36 cellular contexts compared by ENCODE assay signal in the genomic region with DNA sequence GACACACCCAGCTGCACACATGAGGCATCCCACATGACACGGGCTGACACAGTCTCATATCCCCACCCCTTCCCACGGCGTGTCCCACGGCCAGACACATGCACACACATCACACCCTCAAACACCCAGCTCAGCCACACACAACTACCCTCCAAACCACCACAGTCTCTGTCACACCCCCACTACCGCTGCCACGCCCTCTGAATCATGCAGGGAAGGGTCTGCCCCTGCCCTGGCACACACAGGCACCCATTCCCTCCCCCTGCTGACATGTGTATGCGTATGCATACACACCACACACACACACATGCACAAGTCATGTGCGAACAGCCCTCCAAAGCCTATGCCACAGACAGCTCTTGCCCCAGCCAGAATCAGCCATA. TPM values are rescaled to one million over a fixed set of nuclear protein-coding genes. Genes with fewer than 3 reads are reported as not detected.
DNase-seq lines count a peak whose midpoint lies in the region; ATAC-seq, FAIRE-seq and TF ChIP-seq lines count a peak whose summit lies in the region.
"Had no signal": no experiment of that assay in that cellular context is flagged by ENCODE, and none has a peak within 500 bp of the region (broad histone marks: within the 10 kb centered on the region; RNA-seq: fewer than 3 reads in every experiment).

No MANE protein-coding gene starts in this region.

- no peaks in the 10 kb centered on the region for H3K79me2 ChIP-seq in astrocyte (ENCODE audit: insufficient read depth, low read length)

- H4K91ac ChIP-seq in neuronal stem cell (ENCODE audit: low read depth, low read length, poor library complexity): no peak overlapping the region

- no peaks in the 10 kb centered on the region for H3K9me3 ChIP-seq in astrocyte (ENCODE audit: insufficient read depth, low read depth, low read length)
- peaks cover 0 to 2% of the 10 kb centered on the region in 2 donors for H3K9me3 ChIP-seq in neuronal stem cell (replicated peaks in 1 of 2; ENCODE audit: control insufficient read depth in 2 of 2, insufficient read depth in 1 of 2, low read depth in 1 of 2, low read length in 2 of 2)
- H3K9me3 ChIP-seq: A549, left ventricle myocardium inferior, uterus had no signal

- no peaks in the 10 kb centered on the region for H3K79me1 ChIP-seq in neuronal stem cell (ENCODE audit: low read depth, low read length)

- no peak overlapping the region for H3K9ac ChIP-seq in astrocyte (ENCODE audit: low read length)
- peak overlapping the region; percentile 66 for H3K9ac ChIP-seq in neuronal stem cell (ENCODE audit: low read depth, low read length, poor library complexity)

- peak overlapping the region; percentile 61 for H2BK15ac ChIP-seq in neuronal stem cell (ENCODE audit: low read length)

- H3K4me3 Mint-ChIP-seq in astrocyte (ENCODE audit: unreplicated experiment) (peak overlapping the region; percentile 40), glutamatergic neuron (ENCODE audit: unreplicated experiment) (peak overlapping the region; percentile 36)
- H3K4me3 Mint-ChIP-seq in activated naive CD8-positive, alpha-beta T cell treated with anti-CD3 and anti-CD28 coated beads, Interleukin-2, amount 50 U/mL, for 24 hours: no peak overlapping the region
- H3K4me3 Mint-ChIP-seq: activated CD8-positive, alpha-beta T cell treated with anti-CD3 and anti-CD28 coated beads, Interleukin-2, amount 10 ng/mL, durations not matched to agents 7 days and 5 days; activated naive CD4-positive, alpha-beta T cell treated with anti-CD3 and anti-CD28 coated beads, Interleukin-2, amount 10 ng/mL, durations not matched to agents 7 days and 5 days; activated T-helper 17 cell treated with anti-CD3 and anti-CD28 coated beads, Interleukin-2, amount 50 U/mL, for 72 hours; CD4-positive, CD25-positive, alpha-beta regulatory T cell; H9 had no signal

- H3K4me2 ChIP-seq in astrocyte (ENCODE audit: low read length) (no peak overlapping the region), neuronal stem cell (ENCODE audit: insufficient read depth, low read length, poor library complexity, severe bottlenecking) (no peak overlapping the region)
- H3K4me2 ChIP-seq: A549, smooth muscle cell had no signal

- H2AFZ ChIP-seq in astrocyte (ENCODE audit: low read depth, low read length) (no peak overlapping the region), neuronal stem cell (ENCODE audit: low read length) (no peak overlapping the region)

- H3K27ac ChIP-seq in astrocyte (ENCODE audit: low read depth, low read length) (no peak overlapping the region), neuronal stem cell (replicated peaks; ENCODE audit: low read length) (no peak overlapping the region)
- H3K27ac ChIP-seq: left ventricle myocardium inferior, uterus had no signal

- H3K27me3 Mint-ChIP-seq in astrocyte (ENCODE audit: low read depth, unreplicated experiment) (peaks cover 33% of the 10 kb centered on the region), glutamatergic neuron (ENCODE audit: unreplicated experiment) (peaks cover 17% of the 10 kb centered on the region)
- no peaks in the 10 kb centered on the region for H3K27me3 Mint-ChIP-seq in activated naive CD8-positive, alpha-beta T cell treated with anti-CD3 and anti-CD28 coated beads, Interleukin-2, amount 50 U/mL, for 24 hours
- H3K27me3 Mint-ChIP-seq: activated T-helper 17 cell treated with anti-CD3 and anti-CD28 coated beads, Interleukin-2, amount 50 U/mL, for 72 hours; CD4-positive, CD25-positive, alpha-beta regulatory T cell had no signal

- H2AK5ac ChIP-seq in neuronal stem cell (ENCODE audit: low read depth, low read length): peak overlapping the region; percentile 61

- H2BK5ac ChIP-seq in neuronal stem cell (ENCODE audit: low read length): no peak overlapping the region

- H2BK120ac ChIP-seq in neuronal stem cell (ENCODE audit: low read depth, low read length): no peak overlapping the region

- no peak for TF ChIP-seq CTCF in astrocyte (IDR thresholded peaks at IDR 0.05; ENCODE audit: insufficient read depth, low read depth, low read length)
- no peak for TF ChIP-seq CTCF in glutamatergic neuron (IDR thresholded peaks at IDR 0.05; ENCODE audit: partially characterized antibody, unreplicated experiment)

- H3K27me3 ChIP-seq in astrocyte (ENCODE audit: insufficient read depth, low read length): no peaks in the 10 kb centered on the region
- peaks cover 0 to 49% (median 0%) of the 10 kb centered on the region in 3 experiments for H3K27me3 ChIP-seq in neuronal stem cell (ENCODE audit: control insufficient read depth in 3 of 3, insufficient read depth in 3 of 3, low read depth in 1 of 3, low read length in 3 of 3)
- H3K27me3 ChIP-seq: uterus had no signal

- H3K9me3 Mint-ChIP-seq in astrocyte (ENCODE audit: unreplicated experiment) (no peaks in the 10 kb centered on the region), glutamatergic neuron (ENCODE audit: unreplicated experiment) (peaks cover 13% of the 10 kb centered on the region)
- no peaks in the 10 kb centered on the region for H3K9me3 Mint-ChIP-seq in activated naive CD8-positive, alpha-beta T cell treated with anti-CD3 and anti-CD28 coated beads, Interleukin-2, amount 50 U/mL, for 24 hours
- H3K9me3 Mint-ChIP-seq: activated naive CD4-positive, alpha-beta T cell treated with anti-CD3 and anti-CD28 coated beads, Interleukin-2, amount 10 ng/mL, durations not matched to agents 7 days and 5 days; activated T-helper 17 cell treated with anti-CD3 and anti-CD28 coated beads, Interleukin-2, amount 50 U/mL, for 72 hours; CD4-positive, CD25-positive, alpha-beta regulatory T cell; H9 had no signal

- no peak for FAIRE-seq in astrocyte (lab: Jason Lieb, UNC)
- FAIRE-seq: A549, D721Med, endothelial cell of umbilical vein, GM12878, keratinocyte had no signal

- H3K36me3 Mint-ChIP-seq in astrocyte (ENCODE audit: low read depth, unreplicated experiment): no peaks in the 10 kb centered on the region
- no peaks in the 10 kb centered on the region for H3K36me3 Mint-ChIP-seq in glutamatergic neuron (ENCODE audit: unreplicated experiment)
- H3K36me3 Mint-ChIP-seq in activated naive CD8-positive, alpha-beta T cell treated with anti-CD3 and anti-CD28 coated beads, Interleukin-2, amount 50 U/mL, for 24 hours (ENCODE audit: low read depth): no peaks in the 10 kb centered on the region
- H3K36me3 Mint-ChIP-seq: activated naive CD4-positive, alpha-beta T cell treated with anti-CD3 and anti-CD28 coated beads, Interleukin-2, amount 10 ng/mL, durations not matched to agents 7 days and 5 days; CD4-positive, CD25-positive, alpha-beta regulatory T cell had no signal

- H3K4me3 ChIP-seq in astrocyte (ENCODE audit: insufficient read depth, low read depth, low read length): no peak overlapping the region
- H3K4me3 ChIP-seq in neuronal stem cell (ENCODE audit: low read length in 2 of 2): peak overlapping the region in 1 of 2 donors; percentile 48
- H3K4me3 ChIP-seq: A549, GM12878, left ventricle myocardium inferior, smooth muscle cell, uterus had no signal

- no peak overlapping the region for H3K4ac ChIP-seq in neuronal stem cell (ENCODE audit: low read length)

- no peak overlapping the region for H4K8ac ChIP-seq in neuronal stem cell (ENCODE audit: low read depth, low read length)

- H2BK12ac ChIP-seq in neuronal stem cell (ENCODE audit: low read length): no peak overlapping the region

- H4K20me1 ChIP-seq in astrocyte (ENCODE audit: insufficient read depth, low read length): no peaks in the 10 kb centered on the region

- H3K36me3 ChIP-seq in astrocyte (ENCODE audit: insufficient read depth, low read length): no peaks in the 10 kb centered on the region
- H3K36me3 ChIP-seq in neuronal stem cell (replicated peaks in 1 of 2; ENCODE audit: control insufficient read depth in 2 of 2, insufficient read depth in 2 of 2, low read length in 2 of 2): no peaks in the 10 kb centered on the region
- H3K36me3 ChIP-seq: left ventricle myocardium inferior, uterus had no signal

- no peak overlapping the region for H3K14ac ChIP-seq in neuronal stem cell (ENCODE audit: low read length)

- no CpG with 5 or more reads among the region's 8 CpGs for WGBS in neuronal stem cell (ENCODE audit: extremely low coverage in 2 of 2, insufficient read length in 2 of 2, insufficient replicate concordance in 1 of 2), 2 donors

- peak overlapping the region; percentile 37 for H3K23ac ChIP-seq in neuronal stem cell (ENCODE audit: low read depth, low read length, poor library complexity)

- DNase-seq in ELR (ENCODE audit: low read depth): peak; percentile 14
- no peak for DNase-seq in astrocyte (ENCODE audit: low read depth)
- no peak for DNase-seq in glutamatergic neuron
- DNase-seq in neuronal stem cell (ENCODE audit: low spot score): no peak
- DNase-seq in hippocampal formation (lab: John Stamatoyannopoulos, UW): no peak
- DNase-seq in activated naive CD8-positive, alpha-beta T cell treated with anti-CD3 and anti-CD28 coated beads, Interleukin-2, amount 50 U/mL, for 24 hours: no peak
- no peak for DNase-seq in T-helper 9 cell
- DNase-seq: activated CD8-positive, alpha-beta T cell treated with anti-CD3 and anti-CD28 coated beads, Interleukin-2, amount 10 ng/mL, durations not matched to agents 7 days and 5 days; activated naive CD4-positive, alpha-beta T cell treated with anti-CD3 and anti-CD28 coated beads, Interleukin-2, amount 10 ng/mL, durations not matched to agents 7 days and 5 days; CD4-positive, CD25-positive, alpha-beta regulatory T cell; H9; head of caudate nucleus; left ventricle myocardium inferior; mesendoderm; MV-4-11; NCI-H1436; NCI-H2081 treated with DMSO at 0.1 percent for 48 hours; NCI-H226; NCI-H526 treated with DMSO at 0.1 percent for 48 hours; SHP77; stimulated activated naive CD8-positive, alpha-beta T cell treated with anti-CD3 and anti-CD28 coated beads, Interleukin-15, Interleukin-2, amounts not matched to agents 100 U/mL and 50 U/mL, for 24 hours; T-helper 2 cell; uterus had no signal

- H3K27ac Mint-ChIP-seq in astrocyte (ENCODE audit: unreplicated experiment): no peak overlapping the region
- H3K27ac Mint-ChIP-seq in glutamatergic neuron (ENCODE audit: unreplicated experiment): peak overlapping the region; percentile 79
- no peak overlapping the region for H3K27ac Mint-ChIP-seq in activated naive CD8-positive, alpha-beta T cell treated with anti-CD3 and anti-CD28 coated beads, Interleukin-2, amount 50 U/mL, for 24 hours
- H3K27ac Mint-ChIP-seq: activated CD8-positive, alpha-beta T cell treated with anti-CD3 and anti-CD28 coated beads, Interleukin-2, amount 10 ng/mL, durations not matched to agents 7 days and 5 days; activated naive CD4-positive, alpha-beta T cell treated with anti-CD3 and anti-CD28 coated beads, Interleukin-2, amount 10 ng/mL, durations not matched to agents 7 days and 5 days; activated T-helper 17 cell treated with anti-CD3 and anti-CD28 coated beads, Interleukin-2, amount 50 U/mL, for 72 hours had no signal

- peak overlapping the region; percentile 2 for H3K18ac ChIP-seq in neuronal stem cell (ENCODE audit: low read length)

- peaks cover 16% of the 10 kb centered on the region for H3K4me1 Mint-ChIP-seq in astrocyte (ENCODE audit: low read depth, unreplicated experiment)
- peaks cover 39% of the 10 kb centered on the region for H3K4me1 Mint-ChIP-seq in glutamatergic neuron (ENCODE audit: low read depth, unreplicated experiment)
- H3K4me1 Mint-ChIP-seq in activated naive CD8-positive, alpha-beta T cell treated with anti-CD3 and anti-CD28 coated beads, Interleukin-2, amount 50 U/mL, for 24 hours: no peaks in the 10 kb centered on the region
- H3K4me1 Mint-ChIP-seq: activated naive CD4-positive, alpha-beta T cell treated with anti-CD3 and anti-CD28 coated beads, Interleukin-2, amount 10 ng/mL, durations not matched to agents 7 days and 5 days; activated T-helper 17 cell treated with anti-CD3 and anti-CD28 coated beads, Interleukin-2, amount 50 U/mL, for 72 hours had no signal

- H3K4me1 ChIP-seq in astrocyte (ENCODE audit: insufficient read depth, low read length) (no peaks in the 10 kb centered on the region), neuronal stem cell (ENCODE audit: control insufficient read depth in 2 of 2, insufficient read depth in 1 of 2, low read depth in 1 of 2, low read length in 2 of 2) (peaks cover 0 to 18% of the 10 kb centered on the region in 2 donors)
- H3K4me1 ChIP-seq: uterus had no signal

- ATAC-seq in GM19463 (IDR thresholded peaks at IDR 0.05; ENCODE audit: unreplicated experiment): no peak
- ATAC-seq in activated naive CD8-positive, alpha-beta T cell treated with anti-CD3 and anti-CD28 coated beads, Interleukin-2, amount 50 U/mL, for 24 hours: no peak
- ATAC-seq: A549; activated CD8-positive, alpha-beta T cell treated with anti-CD3 and anti-CD28 coated beads, Interleukin-2, amount 10 ng/mL, durations not matched to agents 7 days and 5 days; activated T-helper 17 cell treated with anti-CD3 and anti-CD28 coated beads, Interleukin-2, amount 50 U/mL, for 72 hours; GM12878; Panc1; stimulated activated naive CD8-positive, alpha-beta T cell treated with anti-CD3 and anti-CD28 coated beads, Interleukin-15, Interleukin-2, amounts not matched to agents 100 U/mL and 50 U/mL, for 24 hours had no signal

RNA-seq across cellular contexts. Expression of gene PODN, which starts 22.6 kb away (rescaled TPM):
- total RNA-seq in astrocyte (1.9 and 2.6 TPM in 2 replicates), glutamatergic neuron (ENCODE audit: unreplicated experiment) (3.1 TPM)
- 0.20 TPM for polyA plus RNA-seq in neuronal stem cell (2013, experiment 1 of 2)
- 0.19 TPM for polyA plus RNA-seq in neuronal stem cell (2013, experiment 2 of 2)
- total RNA-seq: activated CD8-positive, alpha-beta T cell treated with anti-CD3 and anti-CD28 coated beads, Interleukin-2, amount 10 ng/mL, durations not matched to agents 7 days and 5 days; activated T-helper 17 cell treated with anti-CD3 and anti-CD28 coated beads, Interleukin-2, amount 50 U/mL, for 72 hours; CD4-positive, CD25-positive, alpha-beta regulatory T cell; LHCN-M2 had no signal
- polyA plus RNA-seq: CD4-positive, CD25-positive, alpha-beta regulatory T cell; GM12878; keratinocyte had no signal

RNA-seq across cellular contexts. Expression of gene SLC1A7, which starts 57.9 kb away (rescaled TPM):
- total RNA-seq in astrocyte (not detected in 2 replicates), glutamatergic neuron (ENCODE audit: unreplicated experiment) (not detected)
- polyA plus RNA-seq in neuronal stem cell (2013, experiment 1 of 2): not detected
- not detected for polyA plus RNA-seq in neuronal stem cell (2013, experiment 2 of 2)
- total RNA-seq: activated CD8-positive, alpha-beta T cell treated with anti-CD3 and anti-CD28 coated beads, Interleukin-2, amount 10 ng/mL, durations not matched to agents 7 days and 5 days; activated T-helper 17 cell treated with anti-CD3 and anti-CD28 coated beads, Interleukin-2, amount 50 U/mL, for 72 hours; CD4-positive, CD25-positive, alpha-beta regulatory T cell; endothelial cell of umbilical vein; GM12878; H9; LHCN-M2; osteocyte; renal cortical epithelial cell; smooth muscle cell; temporal lobe had no signal
- polyA plus RNA-seq: CD4-positive, CD25-positive, alpha-beta regulatory T cell; endothelial cell of umbilical vein; GM12878; keratinocyte had no signal
